2 cellular contexts compared by ENCODE assay signal in genomic region chr11:108853151-108853550, GRCh38.
TF ChIP-seq lines count a peak whose summit lies in the region.

No MANE protein-coding gene starts in this region.

TF ChIP-seq in IMR-90, 13 proteins besides CTCF, POLR2A, EP300 and RAD21:
- TF ChIP-seq MAFK (IDR thresholded peaks at IDR 0.05; ENCODE audit: low read depth, low read length) = peak; percentile 75
- TF ChIP-seq BHLHE40 (IDR thresholded peaks at IDR 0.05; ENCODE audit: low read depth, low read length) = no peak
- TF ChIP-seq ELK1 (IDR thresholded peaks at IDR 0.05; ENCODE audit: borderline replicate concordance, low read depth, low read length) = no peak
- TF ChIP-seq NFE2L2 (IDR thresholded peaks at IDR 0.05; ENCODE audit: low read depth, low read length) = no peak
- TF ChIP-seq CHD1 (IDR thresholded peaks at IDR 0.05; ENCODE audit: low read depth, low read length) = no peak

TF ChIP-seq in K562, 482 proteins besides CTCF, POLR2A, EP300 and RAD21:
- TF ChIP-seq TBP (optimal IDR thresholded peaks at IDR 0.05; ENCODE audit: low read depth, low read length) = no peak
- no peak for TF ChIP-seq ETV6 (IDR thresholded peaks at IDR 0.05; ENCODE audit: borderline replicate concordance in 1 of 2, low read depth in 2 of 2, low read length in 1 of 2)
- TF ChIP-seq ETV6 (CRISPR knock-in tag; IDR thresholded peaks at IDR 0.05; ENCODE audit: borderline replicate concordance) = no peak
- TF ChIP-seq ZMIZ1 (IDR thresholded peaks at IDR 0.05; ENCODE audit: low read depth in 2 of 2, low read length in 2 of 2) = no peak
- TF ChIP-seq ZSCAN29 (IDR thresholded peaks at IDR 0.05) = no peak
- peak; percentile 85 for TF ChIP-seq ZNF316 (IDR thresholded peaks at IDR 0.05)
- TF ChIP-seq ZNF584 (CRISPR knock-in tag; IDR thresholded peaks at IDR 0.05; ENCODE audit: low read depth) = no peak
- TF ChIP-seq MAFG (tag; conservative IDR thresholded peaks at IDR 0.05) = peak; percentile 48; the same call in 1 of the 2 replicates
- TF ChIP-seq ZNF280B (CRISPR knock-in tag; IDR thresholded peaks at IDR 0.05) = no peak
- TF ChIP-seq FOS (IDR thresholded peaks at IDR 0.05; ENCODE audit: extremely low read depth, insufficient read length) = no peak
- TF ChIP-seq E2F4 (CRISPR knock-in tag; IDR thresholded peaks at IDR 0.05; ENCODE audit: low read depth) = no peak
- TF ChIP-seq MAFK (IDR thresholded peaks at IDR 0.05; ENCODE audit: low read length) = peak; percentile 46; the same call in 1 of the 2 replicates
- TF ChIP-seq C11orf30 (IDR thresholded peaks at IDR 0.05; ENCODE audit: low read depth) = peak; percentile 59
- no peak for TF ChIP-seq ZNF507 (tag; conservative IDR thresholded peaks at IDR 0.05)
- no peak for TF ChIP-seq NFYB (IDR thresholded peaks at IDR 0.05; ENCODE audit: extremely low read depth, insufficient read length)
- peak; percentile 50; the same call in 1 of the 2 replicates for TF ChIP-seq MAFF (IDR thresholded peaks at IDR 0.05; ENCODE audit: low read length)
